Comparison of ENCODE assay signal across 13 cellular contexts in the genomic region with DNA sequence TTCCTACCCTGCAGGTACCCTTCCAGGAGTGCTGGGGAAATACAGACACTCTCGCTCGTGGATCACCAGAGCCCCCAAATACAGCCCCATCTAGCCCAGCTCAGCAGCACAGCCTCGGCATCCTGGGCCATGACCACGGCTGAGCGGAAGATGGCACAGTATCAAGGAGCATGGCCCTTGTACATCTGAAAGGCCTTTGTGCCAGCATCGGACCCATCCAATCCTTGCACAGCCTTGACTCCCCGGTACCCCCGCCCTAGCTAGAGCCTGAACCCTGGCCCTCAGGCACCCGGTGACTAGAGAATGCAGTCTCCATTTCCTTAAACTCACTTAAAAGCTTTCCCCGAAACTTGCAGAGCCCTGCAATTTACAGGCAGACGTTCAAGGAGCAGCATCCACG. TPM values are rescaled to one million over a fixed set of nuclear protein-coding genes. Genes with fewer than 3 reads are reported as not detected.
DNase-seq lines count a peak whose midpoint lies in the region; TF ChIP-seq lines count a peak whose summit lies in the region.
"Had no signal": no experiment of that assay in that cellular context is flagged by ENCODE, and none has a peak within 500 bp of the region (broad histone marks: within the 10 kb centered on the region; RNA-seq: fewer than 3 reads in every experiment).

No MANE protein-coding gene starts in this region.

- H3K9me3 Mint-ChIP-seq in activated naive CD4-positive, alpha-beta T cell treated with anti-CD3 and anti-CD28 coated beads, Interleukin-2, amount 10 ng/mL, durations not matched to agents 7 days and 5 days = no peaks in the 10 kb centered on the region
- H3K9me3 Mint-ChIP-seq in osteocyte (ENCODE audit: unreplicated experiment) (no peaks in the 10 kb centered on the region), type B pancreatic cell (no peaks in the 10 kb centered on the region)
- H3K9me3 Mint-ChIP-seq: activated naive CD4-positive, alpha-beta T cell treated with anti-CD3 and anti-CD28 coated beads for 36 hours had no signal

- no peaks in the 10 kb centered on the region for H3K9me3 ChIP-seq in esophagus squamous epithelium
- no peaks in the 10 kb centered on the region for H3K9me3 ChIP-seq in SJCRH30 (replicated peaks)

- intact Hi-C loops in esophagus squamous epithelium (cut with DNase I) = no loop called here

- no peak overlapping the region for H3K27ac Mint-ChIP-seq in activated naive CD4-positive, alpha-beta T cell treated with anti-CD3 and anti-CD28 coated beads, Interleukin-2, amount 10 ng/mL, durations not matched to agents 7 days and 5 days
- H3K27ac Mint-ChIP-seq in osteocyte (ENCODE audit: unreplicated experiment) (no peak overlapping the region), type B pancreatic cell (peak overlapping the region; percentile 48)
- H3K27ac Mint-ChIP-seq: activated CD8-positive, alpha-beta T cell treated with anti-CD3 and anti-CD28 coated beads, Interleukin-2, amount 10 ng/mL, durations not matched to agents 7 days and 5 days; activated naive CD4-positive, alpha-beta T cell treated with anti-CD3 and anti-CD28 coated beads for 36 hours had no signal

- no peak overlapping the region for H3K4me3 Mint-ChIP-seq in activated naive CD4-positive, alpha-beta T cell treated with anti-CD3 and anti-CD28 coated beads, Interleukin-2, amount 10 ng/mL, durations not matched to agents 7 days and 5 days
- H3K4me3 Mint-ChIP-seq in osteocyte (ENCODE audit: unreplicated experiment) (no peak overlapping the region), type B pancreatic cell (peak overlapping the region; percentile 49)
- H3K4me3 Mint-ChIP-seq: activated CD8-positive, alpha-beta T cell treated with anti-CD3 and anti-CD28 coated beads, Interleukin-2, amount 10 ng/mL, durations not matched to agents 7 days and 5 days; activated naive CD4-positive, alpha-beta T cell treated with anti-CD3 and anti-CD28 coated beads for 36 hours had no signal

- TF ChIP-seq POLR2A in esophagus squamous epithelium (IDR thresholded peaks at IDR 0.05) = no peak

- CTCF ChIA-PET in activated naive CD4-positive, alpha-beta T cell treated with anti-CD3 and anti-CD28 coated beads, Interleukin-2, amount 10 ng/mL, durations not matched to agents 7 days and 5 days (lab: Charles Lee) = no interaction called here

- H3K27me3 ChIP-seq in esophagus squamous epithelium (no peaks in the 10 kb centered on the region), SJCRH30 (no peaks in the 10 kb centered on the region)

- H3K4me1 Mint-ChIP-seq in activated naive CD4-positive, alpha-beta T cell treated with anti-CD3 and anti-CD28 coated beads, Interleukin-2, amount 10 ng/mL, durations not matched to agents 7 days and 5 days = peaks cover 11% of the 10 kb centered on the region
- peaks cover 56% of the 10 kb centered on the region for H3K4me1 Mint-ChIP-seq in osteocyte (ENCODE audit: unreplicated experiment)
- peaks cover 73% of the 10 kb centered on the region for H3K4me1 Mint-ChIP-seq in type B pancreatic cell (ENCODE audit: unreplicated experiment)

- H3K27ac ChIP-seq in esophagus squamous epithelium (peak overlapping the region; percentile 26 to 87 (median 60)), SJCRH30 (no peak overlapping the region)
- H3K27ac ChIP-seq: SK-N-MC had no signal

- H3K4me1 ChIP-seq in esophagus squamous epithelium (peaks cover 0 to 77% (median 38%) of the 10 kb centered on the region in 3 donors), SJCRH30 (no peaks in the 10 kb centered on the region)

- peaks cover 12% of the 10 kb centered on the region for H3K27me3 Mint-ChIP-seq in activated naive CD4-positive, alpha-beta T cell treated with anti-CD3 and anti-CD28 coated beads, Interleukin-2, amount 10 ng/mL, durations not matched to agents 7 days and 5 days
- H3K27me3 Mint-ChIP-seq in osteocyte (ENCODE audit: unreplicated experiment) (no peaks in the 10 kb centered on the region), type B pancreatic cell (no peaks in the 10 kb centered on the region)

- 58 to 85% methylated on average over 7 to 12 of the region's 12 CpGs for WGBS in esophagus squamous epithelium, 2 donors

- DNase-seq in activated naive CD4-positive, alpha-beta T cell treated with anti-CD3 and anti-CD28 coated beads, Interleukin-2, amount 10 ng/mL, durations not matched to agents 7 days and 5 days = peak; percentile 3
- no peak for DNase-seq in activated naive CD4-positive, alpha-beta T cell treated with Interleukin-2 at 50 U/mL for 16 hours
- DNase-seq in esophagus squamous epithelium (lab: John Stamatoyannopoulos, UW) = no peak
- DNase-seq in osteocyte (ENCODE audit: extremely low spot score, unreplicated experiment) = peak; percentile 73
- peak; percentile 64 for DNase-seq in type B pancreatic cell (ENCODE audit: extremely low spot score, unreplicated experiment)
- DNase-seq in SJCRH30 = no peak
- no peak for DNase-seq in NCI-H1436 (lab: John Stamatoyannopoulos, UW)
- no peak for DNase-seq in NCI-H748 treated with DMSO at 0.1 percent for 48 hours (lab: John Stamatoyannopoulos, UW)
- DNase-seq: activated CD8-positive, alpha-beta T cell treated with anti-CD3 and anti-CD28 coated beads, Interleukin-2, amount 10 ng/mL, durations not matched to agents 7 days and 5 days; activated naive CD4-positive, alpha-beta T cell treated with anti-CD3 and anti-CD28 coated beads for 36 hours; NCI-H2171; stimulated activated CD4-positive, alpha-beta T cell treated with anti-CD3 and anti-CD28 coated beads, Interleukin-1b, Interleukin-23, amount 100 ng/mL, for 48 hours had no signal

- H3K4me3 ChIP-seq in esophagus squamous epithelium = peak overlapping the region in 1 of 4 donors; percentile 1
- no peak overlapping the region for H3K4me3 ChIP-seq in SJCRH30
- H3K4me3 ChIP-seq: SK-N-MC had no signal

- H3K36me3 Mint-ChIP-seq in activated naive CD4-positive, alpha-beta T cell treated with anti-CD3 and anti-CD28 coated beads, Interleukin-2, amount 10 ng/mL, durations not matched to agents 7 days and 5 days = no peaks in the 10 kb centered on the region
- peaks cover 2% of the 10 kb centered on the region for H3K36me3 Mint-ChIP-seq in osteocyte (ENCODE audit: unreplicated experiment)
- H3K36me3 Mint-ChIP-seq in type B pancreatic cell = peaks cover 4% of the 10 kb centered on the region

- H3K36me3 ChIP-seq in esophagus squamous epithelium (peaks cover 10 to 25% (median 13%) of the 10 kb centered on the region in 3 donors), SJCRH30 (no peaks in the 10 kb centered on the region)

- TF ChIP-seq CTCF in esophagus squamous epithelium (IDR thresholded peaks at IDR 0.05) = no peak
- TF ChIP-seq CTCF in osteocyte (IDR thresholded peaks at IDR 0.05) = no peak
- no peak for TF ChIP-seq CTCF in type B pancreatic cell (conservative IDR thresholded peaks at IDR 0.05)

RNA-seq across cellular contexts. Expression of a gene that starts 48.7 kb away (rescaled TPM):
- total RNA-seq in esophagus squamous epithelium = 10 to 100 TPM; 18.0 to 23.9 (median 19.2) TPM
- 36.3 and 39.3 TPM in 2 replicates for total RNA-seq in osteocyte
- total RNA-seq in type B pancreatic cell (ENCODE audit: low replicate concordance) = 34.1 and 71.2 TPM in 2 replicates
- total RNA-seq in SJCRH30 (2014; rRNA removed; shearing (Covaris generic)) = 6.3 and 8.2 TPM in 2 replicates

Comparison
In these comparisons a context has a peak if more than half of its experiments do, and no peak if none do; other contexts are left out.
1. DNase-seq: peak in activated naive CD4-positive, alpha-beta T cell treated with anti-CD3 and anti-CD28 coated beads, Interleukin-2, amount 10 ng/mL, durations not matched to agents 7 days and 5 days (single experiment), osteocyte (single experiment) and type B pancreatic cell (single experiment); none in activated naive CD4-positive, alpha-beta T cell treated with Interleukin-2 at 50 U/mL for 16 hours (single experiment), esophagus squamous epithelium (single experiment), SJCRH30 (0 of 2), NCI-H1436 (single experiment) and NCI-H748 treated with DMSO at 0.1 percent for 48 hours (single experiment).